8 cellular contexts compared by ENCODE assay signal in genomic region chrX:153726286-153727107, GRCh38. TPM values are rescaled to one million over a fixed set of nuclear protein-coding genes. Genes with fewer than 3 reads are reported as not detected.
DNase-seq lines count a peak whose midpoint lies in the region; ATAC-seq, FAIRE-seq and TF ChIP-seq lines count a peak whose summit lies in the region.

No MANE protein-coding gene starts in this region.

- H3K4me3 ChIP-seq in cardiac fibroblast (replicated peaks in 1 of 2; ENCODE audit: low read depth in 2 of 2, low read length in 2 of 2) (peak overlapping the region in 1 of 2 donors; percentile 30), HepG2 (replicated peaks in 1 of 3; ENCODE audit: insufficient read depth in 1 of 3, low read depth in 2 of 3, low read length in 3 of 3) (peak overlapping the region; percentile 60 to 79 (median 79); a peak in 5 of 6 replicates)

- in situ Hi-C loops in HepG2 (cut with HindIII; ENCODE audit: extremely low pct_ligation_motif_present, low pct_unique_long_range_greater_than_20kb): no loop called here

- peak overlapping the region; percentile 92 for H3K27ac ChIP-seq in HepG2 (ENCODE audit: extremely low read length, insufficient read depth, low read length)

- H3K27me3 ChIP-seq in HepG2 (ENCODE audit: control insufficient read depth in 1 of 2, insufficient read depth in 2 of 2, low read length in 2 of 2): no peaks in the 10 kb centered on the region

- peaks cover 0 to 6% of the 10 kb centered on the region in 2 experiments; a peak in 1 of 5 replicates for H3K36me3 ChIP-seq in HepG2 (replicated peaks in 1 of 2; ENCODE audit: control insufficient read depth in 1 of 2, insufficient read depth in 2 of 2, low read length in 2 of 2)

- no CpG with 5 or more reads among the region's 35 CpGs for WGBS in HepG2 (ENCODE audit: low lambda C conversion rate)

- no peaks in the 10 kb centered on the region for H3K27me3 Mint-ChIP-seq in stimulated activated naive CD8-positive, alpha-beta T cell treated with anti-CD3 and anti-CD28 coated beads, Interleukin-15, Interleukin-2, amounts not matched to agents 100 ng/mL and 50 ng/mL, for 24 hours

- no peak overlapping the region for H2AFZ ChIP-seq in HepG2 (ENCODE audit: low read length)

- 0 out of 2 replicates have a peak, but pooled peaks have one; percentile 44 for TF ChIP-seq RAD21 in HepG2 (CRISPR knock-in tag; IDR thresholded peaks at IDR 0.05)

- H3K36me3 Mint-ChIP-seq in stimulated activated naive CD8-positive, alpha-beta T cell treated with anti-CD3 and anti-CD28 coated beads, Interleukin-15, Interleukin-2, amounts not matched to agents 100 ng/mL and 50 ng/mL, for 24 hours (ENCODE audit: low read depth): peaks cover 7% of the 10 kb centered on the region

- peak overlapping the region; percentile 54 for H3K4me3 Mint-ChIP-seq in stimulated activated naive CD8-positive, alpha-beta T cell treated with anti-CD3 and anti-CD28 coated beads, Interleukin-15, Interleukin-2, amounts not matched to agents 100 ng/mL and 50 ng/mL, for 24 hours

- H3K4me2 ChIP-seq in HepG2 (ENCODE audit: low read depth, low read length): peak overlapping the region; percentile 84

- peak overlapping the region; percentile 85 for H3K9ac ChIP-seq in HepG2 (ENCODE audit: insufficient read depth, low read depth, low read length)

- TF ChIP-seq CTCF in cardiac fibroblast (IDR thresholded peaks at IDR 0.05; ENCODE audit: low read depth, low read length) (no peak), HepG2 (CRISPR knock-in tag; IDR thresholded peaks at IDR 0.05) (peak; percentile 9; the same call in 1 of the 2 replicates)

- intact Hi-C loops in HepG2 (cut with micrococcal nuclease; ENCODE audit: unreplicated experiment): no loop called here

- DNase-seq in DMS153 treated with DMSO at 0.1 percent for 48 hours (lab: John Stamatoyannopoulos, UW; ENCODE audit: unreplicated experiment) (peak; percentile 39), SK-N-DZ (ENCODE audit: low spot score) (peak; percentile 74), cardiac fibroblast (ENCODE audit: low read depth in 2 of 2) (peak; percentile 47 to 51), HepG2 (ENCODE audit: low spot score) (peak; percentile 75)
- no peak for DNase-seq in effector CD4-positive, alpha-beta T cell

- peak; percentile 30 for FAIRE-seq in HepG2 (lab: Jason Lieb, UNC)

- H3K9me3 Mint-ChIP-seq in stimulated activated naive CD8-positive, alpha-beta T cell treated with anti-CD3 and anti-CD28 coated beads, Interleukin-15, Interleukin-2, amounts not matched to agents 100 ng/mL and 50 ng/mL, for 24 hours: no peaks in the 10 kb centered on the region

- H3K9me3 ChIP-seq in HepG2 (ENCODE audit: low read length): no peaks in the 10 kb centered on the region

- BruUV-seq in HepG2 (replicated peaks; lab: Mats Ljungman, UMichigan): no TSS peak

- H4K20me1 ChIP-seq in HepG2 (ENCODE audit: insufficient read depth, low read length): peaks cover 36% of the 10 kb centered on the region

- POLR2A ChIA-PET in HepG2 (lab: Yijun Ruan, JAX): interaction anchor here (0.8 to 3.8 kb wide), 14 partner anchors 17 to 209 kb away, joined by 3 to 16 read pairs (median 4); partner anchors contain the start of genes ARHGAP4, DUSP9, NAA10 and PLXNB3

- peak in 1 of 2 experiments; percentile 86; a peak in 2 of 4 replicates for TF ChIP-seq POLR2A in HepG2 (IDR thresholded peaks at IDR 0.05; ENCODE audit: insufficient read depth in 1 of 2, low read depth in 2 of 2, low read length in 2 of 2)

- peaks cover 41% of the 10 kb centered on the region for H3K79me2 ChIP-seq in HepG2 (ENCODE audit: insufficient read depth, low read length)

- CTCF ChIA-PET in HepG2 (lab: Yijun Ruan, JAX; ENCODE audit: low intra/inter-chr PET ratio, low total read pairs): no interaction called here

- H3K27ac Mint-ChIP-seq in stimulated activated naive CD8-positive, alpha-beta T cell treated with anti-CD3 and anti-CD28 coated beads, Interleukin-15, Interleukin-2, amounts not matched to agents 100 ng/mL and 50 ng/mL, for 24 hours: no peak overlapping the region

- H3K4me1 Mint-ChIP-seq in stimulated activated naive CD8-positive, alpha-beta T cell treated with anti-CD3 and anti-CD28 coated beads, Interleukin-15, Interleukin-2, amounts not matched to agents 100 ng/mL and 50 ng/mL, for 24 hours (ENCODE audit: low read depth): peaks cover 34% of the 10 kb centered on the region

- TF ChIP-seq EP300 in HepG2 (IDR thresholded peaks at IDR 0.05; ENCODE audit: low read depth in 2 of 2, low read length in 2 of 2) (no peak), HepG2 (CRISPR knock-in tag; IDR thresholded peaks at IDR 0.05; ENCODE audit: borderline replicate concordance) (peak; percentile 17; the same call in 1 of the 2 replicates)

- peaks cover 51% of the 10 kb centered on the region for H3K4me1 ChIP-seq in HepG2 (ENCODE audit: insufficient read depth, low read length)

- ATAC-seq in GM19397 (IDR thresholded peaks at IDR 0.05; ENCODE audit: unreplicated experiment) (peak; percentile 44), HG03520 (IDR thresholded peaks at IDR 0.05; ENCODE audit: unreplicated experiment) (peak; percentile 38), HepG2 (peak; percentile 62)

RNA-seq across cellular contexts. Expression of gene ABCD1, which starts 1.8 kb away (rescaled TPM):
- polyA plus RNA-seq in SK-N-DZ (2014; cell fraction: cytosol; rRNA removed): 7.7 and 10.2 TPM in 2 replicates
- polyA plus RNA-seq in SK-N-DZ (2014; cell fraction: nucleus; rRNA removed): 12.3 and 13.9 TPM in 2 replicates
- 10.1 and 15.9 TPM in 2 replicates for total RNA-seq in HepG2 (2016; rRNA removed; fragmentation: Illumina TruSeq; extraction: Trizol)
- total RNA-seq in HepG2 (2016; cell fraction: cytosol; rRNA removed; fragmentation: Illumina TruSeq; extraction: Trizol; ENCODE audit: low read depth): 1.6 and 2.0 TPM in 2 replicates
- total RNA-seq in HepG2 (2016; cell fraction: insoluble cytoplasmic fraction; rRNA removed; fragmentation: Illumina TruSeq; extraction: Trizol): 9.1 and 16.2 TPM in 2 replicates
- total RNA-seq in HepG2 (2016; cell fraction: membrane; rRNA removed; fragmentation: Illumina TruSeq; extraction: Trizol): 5.1 and 7.8 TPM in 2 replicates
- 14.6 and 18.2 TPM in 2 replicates for total RNA-seq in HepG2 (2016; cell fraction: nucleus; rRNA removed; fragmentation: Illumina TruSeq; extraction: Trizol)
- polyA plus RNA-seq in HepG2 (2011; rRNA removed): 11.4 and 15.4 TPM in 2 replicates
- 7.2 and 9.7 TPM in 2 replicates for polyA plus RNA-seq in HepG2 (2011; cell fraction: cytosol; rRNA removed)
- polyA plus RNA-seq in HepG2 (2011; cell fraction: nucleus; rRNA removed): 50.2 and 59.9 TPM in 2 replicates
- 19.7 and 23.2 TPM in 2 replicates for polyA plus RNA-seq in HepG2 (2012)
- 2.1 and 2.2 TPM in 2 replicates for polyA plus RNA-seq in HepG2 (2016; cell fraction: cytosol; fragmentation: Illumina TruSeq; extraction: Trizol; ENCODE audit: low read depth)
- polyA plus RNA-seq in HepG2 (2016; cell fraction: insoluble cytoplasmic fraction; fragmentation: Illumina TruSeq; extraction: Trizol; ENCODE audit: low read depth): 8.6 and 12.6 TPM in 2 replicates
- 4.3 and 5.1 TPM in 2 replicates for polyA plus RNA-seq in HepG2 (2016; cell fraction: membrane; fragmentation: Illumina TruSeq; extraction: Trizol; ENCODE audit: low read depth)
- polyA plus RNA-seq in HepG2 (2016; cell fraction: nucleus; fragmentation: Illumina TruSeq; extraction: Trizol; ENCODE audit: insufficient read depth, low read depth): 34.6 and 36.9 TPM in 2 replicates
- polyA minus RNA-seq in HepG2 (2011; rRNA and poly(A)+ RNA removed; ENCODE audit: low replicate concordance): 25.4 and 48.9 TPM in 2 replicates
- 19.4 and 20.9 TPM in 2 replicates for polyA minus RNA-seq in HepG2 (2011; cell fraction: cytosol; rRNA and poly(A)+ RNA removed)
- polyA minus RNA-seq in HepG2 (2011; cell fraction: nucleus; rRNA and poly(A)+ RNA removed): 25.5 and 30.1 TPM in 2 replicates

RNA-seq across cellular contexts. Expression of gene BCAP31, which starts 2.3 kb away (rescaled TPM):
- 136 and 164 TPM in 2 replicates for polyA plus RNA-seq in SK-N-DZ (2014; cell fraction: cytosol; rRNA removed)
- polyA plus RNA-seq in SK-N-DZ (2014; cell fraction: nucleus; rRNA removed): 43.7 and 77.0 TPM in 2 replicates
- total RNA-seq in HepG2 (2016; rRNA removed; fragmentation: Illumina TruSeq; extraction: Trizol): 101 and 178 TPM in 2 replicates
- 102 and 117 TPM in 2 replicates for total RNA-seq in HepG2 (2016; cell fraction: cytosol; rRNA removed; fragmentation: Illumina TruSeq; extraction: Trizol; ENCODE audit: low read depth)
- total RNA-seq in HepG2 (2016; cell fraction: insoluble cytoplasmic fraction; rRNA removed; fragmentation: Illumina TruSeq; extraction: Trizol): 101 and 181 TPM in 2 replicates
- total RNA-seq in HepG2 (2016; cell fraction: membrane; rRNA removed; fragmentation: Illumina TruSeq; extraction: Trizol): 109 and 120 TPM in 2 replicates
- 130 and 143 TPM in 2 replicates for total RNA-seq in HepG2 (2016; cell fraction: nucleus; rRNA removed; fragmentation: Illumina TruSeq; extraction: Trizol)
- 139 and 155 TPM in 2 replicates for polyA plus RNA-seq in HepG2 (2011; rRNA removed)
- polyA plus RNA-seq in HepG2 (2011; cell fraction: cytosol; rRNA removed): 152 and 160 TPM in 2 replicates
- polyA plus RNA-seq in HepG2 (2011; cell fraction: nucleus; rRNA removed): 78.1 and 93.1 TPM in 2 replicates
- 231 and 288 TPM in 2 replicates for polyA plus RNA-seq in HepG2 (2012)
- polyA plus RNA-seq in HepG2 (2016; cell fraction: cytosol; fragmentation: Illumina TruSeq; extraction: Trizol; ENCODE audit: low read depth): 105 and 124 TPM in 2 replicates
- polyA plus RNA-seq in HepG2 (2016; cell fraction: insoluble cytoplasmic fraction; fragmentation: Illumina TruSeq; extraction: Trizol; ENCODE audit: low read depth): 93.2 and 96.9 TPM in 2 replicates
- 94.8 and 109 TPM in 2 replicates for polyA plus RNA-seq in HepG2 (2016; cell fraction: membrane; fragmentation: Illumina TruSeq; extraction: Trizol; ENCODE audit: low read depth)
- polyA plus RNA-seq in HepG2 (2016; cell fraction: nucleus; fragmentation: Illumina TruSeq; extraction: Trizol; ENCODE audit: insufficient read depth, low read depth): 219 and 236 TPM in 2 replicates
- polyA minus RNA-seq in HepG2 (2011; rRNA and poly(A)+ RNA removed; ENCODE audit: low replicate concordance): 297 and 320 TPM in 2 replicates
- 61.3 and 65.4 TPM in 2 replicates for polyA minus RNA-seq in HepG2 (2011; cell fraction: cytosol; rRNA and poly(A)+ RNA removed)
- polyA minus RNA-seq in HepG2 (2011; cell fraction: nucleus; rRNA and poly(A)+ RNA removed): 46.2 and 58.7 TPM in 2 replicates

RNA-seq across cellular contexts. Expression of gene PLXNB3, which starts 37.6 kb away (rescaled TPM):
- 0.53 and 1.4 TPM in 2 replicates for polyA plus RNA-seq in SK-N-DZ (2014; cell fraction: cytosol; rRNA removed)
- 6.2 and 8.0 TPM in 2 replicates for polyA plus RNA-seq in SK-N-DZ (2014; cell fraction: nucleus; rRNA removed)
- total RNA-seq in HepG2 (2016; rRNA removed; fragmentation: Illumina TruSeq; extraction: Trizol): 1.2 and 3.0 TPM in 2 replicates
- 0.20 and 0.62 TPM in 2 replicates for total RNA-seq in HepG2 (2016; cell fraction: cytosol; rRNA removed; fragmentation: Illumina TruSeq; extraction: Trizol; ENCODE audit: low read depth)
- total RNA-seq in HepG2 (2016; cell fraction: insoluble cytoplasmic fraction; rRNA removed; fragmentation: Illumina TruSeq; extraction: Trizol): 0.51 and 3.2 TPM in 2 replicates
- 0.90 and 1.4 TPM in 2 replicates for total RNA-seq in HepG2 (2016; cell fraction: membrane; rRNA removed; fragmentation: Illumina TruSeq; extraction: Trizol)
- 3.6 and 5.9 TPM in 2 replicates for total RNA-seq in HepG2 (2016; cell fraction: nucleus; rRNA removed; fragmentation: Illumina TruSeq; extraction: Trizol)
- 6.9 and 8.1 TPM in 2 replicates for polyA plus RNA-seq in HepG2 (2011; rRNA removed)
- polyA plus RNA-seq in HepG2 (2011; cell fraction: cytosol; rRNA removed): 2.0 and 3.8 TPM in 2 replicates
- 40.4 and 58.7 TPM in 2 replicates for polyA plus RNA-seq in HepG2 (2011; cell fraction: nucleus; rRNA removed)
- polyA plus RNA-seq in HepG2 (2012): 3.4 and 5.7 TPM in 2 replicates
- polyA plus RNA-seq in HepG2 (2016; cell fraction: cytosol; fragmentation: Illumina TruSeq; extraction: Trizol; ENCODE audit: low read depth): 0.61 and 0.93 TPM in 2 replicates
- 1.8 and 2.9 TPM in 2 replicates for polyA plus RNA-seq in HepG2 (2016; cell fraction: insoluble cytoplasmic fraction; fragmentation: Illumina TruSeq; extraction: Trizol; ENCODE audit: low read depth)
- 2.0 and 2.3 TPM in 2 replicates for polyA plus RNA-seq in HepG2 (2016; cell fraction: membrane; fragmentation: Illumina TruSeq; extraction: Trizol; ENCODE audit: low read depth)
- 20.2 and 27.0 TPM in 2 replicates for polyA plus RNA-seq in HepG2 (2016; cell fraction: nucleus; fragmentation: Illumina TruSeq; extraction: Trizol; ENCODE audit: insufficient read depth, low read depth)
- 0.68 and 8.0 TPM in 2 replicates for polyA minus RNA-seq in HepG2 (2011; rRNA and poly(A)+ RNA removed; ENCODE audit: low replicate concordance)
- polyA minus RNA-seq in HepG2 (2011; cell fraction: cytosol; rRNA and poly(A)+ RNA removed): 5.1 and 5.5 TPM in 2 replicates
- 5.0 and 6.8 TPM in 2 replicates for polyA minus RNA-seq in HepG2 (2011; cell fraction: nucleus; rRNA and poly(A)+ RNA removed)

RNA-seq across cellular contexts. Expression of gene SLC6A8, which starts 38.8 kb away (rescaled TPM):
- polyA plus RNA-seq in SK-N-DZ (2014; cell fraction: cytosol; rRNA removed): 18.4 and 31.5 TPM in 2 replicates
- 71.2 and 118 TPM in 2 replicates for polyA plus RNA-seq in SK-N-DZ (2014; cell fraction: nucleus; rRNA removed)
- total RNA-seq in HepG2 (2016; rRNA removed; fragmentation: Illumina TruSeq; extraction: Trizol): 9.0 and 13.9 TPM in 2 replicates
- 5.6 and 6.3 TPM in 2 replicates for total RNA-seq in HepG2 (2016; cell fraction: cytosol; rRNA removed; fragmentation: Illumina TruSeq; extraction: Trizol; ENCODE audit: low read depth)
- total RNA-seq in HepG2 (2016; cell fraction: insoluble cytoplasmic fraction; rRNA removed; fragmentation: Illumina TruSeq; extraction: Trizol): 8.6 and 16.2 TPM in 2 replicates
- 22.0 and 22.3 TPM in 2 replicates for total RNA-seq in HepG2 (2016; cell fraction: membrane; rRNA removed; fragmentation: Illumina TruSeq; extraction: Trizol)
- total RNA-seq in HepG2 (2016; cell fraction: nucleus; rRNA removed; fragmentation: Illumina TruSeq; extraction: Trizol): 11.0 and 18.5 TPM in 2 replicates
- polyA plus RNA-seq in HepG2 (2011; rRNA removed): 176 and 264 TPM in 2 replicates
- 196 and 214 TPM in 2 replicates for polyA plus RNA-seq in HepG2 (2011; cell fraction: cytosol; rRNA removed)
- polyA plus RNA-seq in HepG2 (2011; cell fraction: nucleus; rRNA removed): 723 and 745 TPM in 2 replicates
- polyA plus RNA-seq in HepG2 (2012): 356 and 405 TPM in 2 replicates
- polyA plus RNA-seq in HepG2 (2016; cell fraction: cytosol; fragmentation: Illumina TruSeq; extraction: Trizol; ENCODE audit: low read depth): 10.4 and 12.7 TPM in 2 replicates
- polyA plus RNA-seq in HepG2 (2016; cell fraction: insoluble cytoplasmic fraction; fragmentation: Illumina TruSeq; extraction: Trizol; ENCODE audit: low read depth): 19.8 and 27.0 TPM in 2 replicates
- 35.0 and 35.9 TPM in 2 replicates for polyA plus RNA-seq in HepG2 (2016; cell fraction: membrane; fragmentation: Illumina TruSeq; extraction: Trizol; ENCODE audit: low read depth)
- 58.3 and 60.5 TPM in 2 replicates for polyA plus RNA-seq in HepG2 (2016; cell fraction: nucleus; fragmentation: Illumina TruSeq; extraction: Trizol; ENCODE audit: insufficient read depth, low read depth)
- 85.4 and 544 TPM in 2 replicates for polyA minus RNA-seq in HepG2 (2011; rRNA and poly(A)+ RNA removed; ENCODE audit: low replicate concordance)
- polyA minus RNA-seq in HepG2 (2011; cell fraction: cytosol; rRNA and poly(A)+ RNA removed): 145 and 181 TPM in 2 replicates
- polyA minus RNA-seq in HepG2 (2011; cell fraction: nucleus; rRNA and poly(A)+ RNA removed): 106 and 150 TPM in 2 replicates

RNA-seq across cellular contexts. Expression of gene PNCK, which starts 52.9 kb away (rescaled TPM):
- polyA plus RNA-seq in SK-N-DZ (2014; cell fraction: cytosol; rRNA removed): 3.5 and 6.9 TPM in 2 replicates
- 33.5 and 43.9 TPM in 2 replicates for polyA plus RNA-seq in SK-N-DZ (2014; cell fraction: nucleus; rRNA removed)
- total RNA-seq in HepG2 (2016; rRNA removed; fragmentation: Illumina TruSeq; extraction: Trizol): not detected in 2 replicates
- not detected in 2 replicates for total RNA-seq in HepG2 (2016; cell fraction: cytosol; rRNA removed; fragmentation: Illumina TruSeq; extraction: Trizol; ENCODE audit: low read depth)
- not detected in 2 replicates for total RNA-seq in HepG2 (2016; cell fraction: insoluble cytoplasmic fraction; rRNA removed; fragmentation: Illumina TruSeq; extraction: Trizol)
- total RNA-seq in HepG2 (2016; cell fraction: membrane; rRNA removed; fragmentation: Illumina TruSeq; extraction: Trizol): not detected in 2 replicates
- not detected in 2 replicates for total RNA-seq in HepG2 (2016; cell fraction: nucleus; rRNA removed; fragmentation: Illumina TruSeq; extraction: Trizol)
- 33.1 and 55.3 TPM in 2 replicates for polyA plus RNA-seq in HepG2 (2011; rRNA removed)
- 25.3 and 25.4 TPM in 2 replicates for polyA plus RNA-seq in HepG2 (2011; cell fraction: cytosol; rRNA removed)
- 294 and 322 TPM in 2 replicates for polyA plus RNA-seq in HepG2 (2011; cell fraction: nucleus; rRNA removed)
- polyA plus RNA-seq in HepG2 (2012): 32.4 and 45.3 TPM in 2 replicates
- polyA plus RNA-seq in HepG2 (2016; cell fraction: cytosol; fragmentation: Illumina TruSeq; extraction: Trizol; ENCODE audit: low read depth): 0.12 TPM in 1 of 2 replicates, not detected in the other
- not detected in 2 replicates for polyA plus RNA-seq in HepG2 (2016; cell fraction: insoluble cytoplasmic fraction; fragmentation: Illumina TruSeq; extraction: Trizol; ENCODE audit: low read depth)
- not detected in 2 replicates for polyA plus RNA-seq in HepG2 (2016; cell fraction: membrane; fragmentation: Illumina TruSeq; extraction: Trizol; ENCODE audit: low read depth)
- 1.2 TPM in 1 of 2 replicates, not detected in the other for polyA plus RNA-seq in HepG2 (2016; cell fraction: nucleus; fragmentation: Illumina TruSeq; extraction: Trizol; ENCODE audit: insufficient read depth, low read depth)
- 0.91 and 21.5 TPM in 2 replicates for polyA minus RNA-seq in HepG2 (2011; rRNA and poly(A)+ RNA removed; ENCODE audit: low replicate concordance)
- polyA minus RNA-seq in HepG2 (2011; cell fraction: cytosol; rRNA and poly(A)+ RNA removed): 8.9 and 13.2 TPM in 2 replicates
- polyA minus RNA-seq in HepG2 (2011; cell fraction: nucleus; rRNA and poly(A)+ RNA removed): 42.2 and 53.6 TPM in 2 replicates
